Comparison of ENCODE assay signal across 15 cellular contexts in the genomic region with DNA sequence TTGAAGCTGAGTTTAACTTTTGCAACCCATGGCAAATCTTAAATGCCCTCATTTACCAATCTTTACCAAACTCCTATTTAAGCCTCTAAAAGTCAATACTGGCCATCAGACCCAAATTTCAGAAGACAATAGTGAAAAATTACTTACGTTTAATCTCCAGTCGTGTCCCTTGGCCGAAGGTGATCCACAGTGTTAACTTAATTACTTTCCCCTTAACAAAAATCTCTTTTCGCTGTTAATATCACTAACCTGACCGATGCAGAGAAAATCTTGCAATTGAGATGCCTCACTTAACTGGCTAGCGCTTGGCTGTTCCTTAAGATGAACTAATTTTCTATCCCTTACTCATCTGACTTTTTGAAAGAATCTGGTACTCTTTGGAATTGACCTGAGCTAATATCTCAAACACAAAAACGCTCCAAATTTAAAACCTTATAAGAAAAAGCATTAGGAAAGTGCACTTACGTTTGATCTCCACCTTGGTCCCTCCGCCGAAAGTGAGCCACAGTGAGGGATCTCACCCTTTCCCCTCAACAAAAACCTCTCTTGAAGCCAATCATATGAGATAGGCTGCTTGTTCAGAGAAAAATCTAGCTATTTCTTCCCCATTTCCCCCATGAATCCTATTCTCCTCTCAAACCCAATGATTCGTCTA.
A peak's percentile ranks its signal among the peaks of the same experiment; 100 is the strongest.
DNase-seq lines count a peak whose midpoint lies in the region; ATAC-seq and TF ChIP-seq lines count a peak whose summit lies in the region.
"Had no signal": no experiment of that assay in that cellular context is flagged by ENCODE, and none has a peak within 500 bp of the region (broad histone marks: within the 10 kb centered on the region; RNA-seq: fewer than 3 reads in every experiment).

No MANE protein-coding gene starts in this region.

- peak overlapping the region; percentile 98 for H3K27ac Mint-ChIP-seq in activated B cell treated with CpG ODN at 0.5 μM for 24 hours

- H3K27me3 Mint-ChIP-seq in activated B cell treated with CpG ODN at 0.5 μM for 24 hours: no peaks in the 10 kb centered on the region

- H2AFZ ChIP-seq in KMS-11 (ENCODE audit: low read depth): no peak overlapping the region

- H3K4me3 ChIP-seq in GM12864 (ENCODE audit: low read depth, low read length) (peak overlapping the region; percentile 78), KMS-11 (IDR thresholded peaks at IDR 0.05; ENCODE audit: insufficient read depth, low read depth, low read length) (peak overlapping the region; percentile 15), spleen (peak overlapping the region in 5 of 8 donors; percentile 10 to 65 (median 35))

- no peak for TF ChIP-seq CTCF in GM12864 (IDR thresholded peaks at IDR 0.05; ENCODE audit: low read depth, low read length, missing control alignments)
- TF ChIP-seq CTCF in KMS-11 (conservative IDR thresholded peaks at IDR 0.05; ENCODE audit: low read depth, low read length): no peak
- no peak for TF ChIP-seq CTCF in activated B cell treated with CpG ODN at 0.5 μM for 24 hours (IDR thresholded peaks at IDR 0.05)
- TF ChIP-seq CTCF in spleen (IDR thresholded peaks at IDR 0.05 in 8 of 11, conservative IDR thresholded peaks at IDR 0.05 in 3 of 11): no peak

- peak overlapping the region; percentile 100 for H3K9ac ChIP-seq in KMS-11

- H3K27ac ChIP-seq in KMS-11 (peak overlapping the region; percentile 100), spleen (peak overlapping the region; percentile 32 to 86 (median 76))

- peaks cover 40% of the 10 kb centered on the region for H3K4me1 Mint-ChIP-seq in activated B cell treated with CpG ODN at 0.5 μM for 24 hours

- peaks cover 78% of the 10 kb centered on the region for H3K36me3 Mint-ChIP-seq in activated B cell treated with CpG ODN at 0.5 μM for 24 hours (ENCODE audit: low read depth)

- 85 to 88% (median 86%) methylated on average over 11 of the region's 11 CpGs for WGBS in spleen, 5 donors

- no peak overlapping the region for H3K4me2 ChIP-seq in KMS-11

- no peak for ATAC-seq in activated B cell treated with CpG ODN at 0.5 μM for 24 hours (ENCODE audit: low read depth)
- ATAC-seq in HG02798 (IDR thresholded peaks at IDR 0.05; ENCODE audit: poor library complexity, unreplicated experiment): no peak
- ATAC-seq: Panc1 had no signal

- intact Hi-C loops in activated B cell treated with CpG ODN at 0.5 μM for 24 hours (cut with micrococcal nuclease): loop anchor here (1.0 to 2.0 kb wide), 4 partner anchors 25 to 282 kb away; no protein-coding TSS in a partner anchor
- intact Hi-C loops in spleen (cut with DNase I; ENCODE audit: low total_unique reads): no loop called here

- CTCF ChIA-PET in activated B cell treated with CpG ODN at 0.5 μM for 24 hours (lab: Charles Lee): interaction anchor here (0.8 to 12.0 kb wide), 4 partner anchors 20 to 282 kb away, joined by 3 to 187 read pairs (median 4); no protein-coding TSS in a partner anchor

- H3K4me1 ChIP-seq in KMS-11 (ENCODE audit: low read depth, poor library complexity, severe bottlenecking) (peaks cover 27% of the 10 kb centered on the region), spleen (peaks cover 5 to 20% (median 14%) of the 10 kb centered on the region in 6 donors)

- no peaks in the 10 kb centered on the region for H3K9me3 ChIP-seq in spleen

- peaks cover 4% of the 10 kb centered on the region for H4K20me1 ChIP-seq in KMS-11 (ENCODE audit: insufficient read depth)

- peak overlapping the region; percentile 97 for H3K4me3 Mint-ChIP-seq in activated B cell treated with CpG ODN at 0.5 μM for 24 hours

- no peak for TF ChIP-seq POLR2A in spleen (IDR thresholded peaks at IDR 0.05)

- DNase-seq in GM12864 (ENCODE audit: low read depth) (no peak), activated B cell treated with CpG ODN at 0.5 μM for 24 hours (no peak), spleen (no peak), NCI-H2029 treated with DMSO at 0.1 percent for 48 hours (lab: John Stamatoyannopoulos, UW) (no peak)
- DNase-seq in stimulated activated CD4-positive, alpha-beta T cell treated with anti-CD3 and anti-CD28 coated beads, Interleukin-12 subunit alpha, Interleukin-12 subunit beta, amount 100 ng/mL, for 4 hours: no peak
- DNase-seq: DMS 273 treated with DMSO at 0.1 percent for 48 hours, HCEC 1CT, NCI-H146, NCI-H2227 treated with DMSO at 0.1 percent for 48 hours, NCI-H69, SHP77 treated with DMSO at 0.1 percent for 48 hours, T-helper 2 cell had no signal

- no peaks in the 10 kb centered on the region for H3K9me3 Mint-ChIP-seq in activated B cell treated with CpG ODN at 0.5 μM for 24 hours

- POLR2A ChIA-PET in activated B cell treated with CpG ODN at 0.5 μM for 24 hours (lab: Charles Lee): interaction anchor here (0.7 to 18.4 kb wide), 10 partner anchors 9 to 855 kb away, joined by 3 to 1820 read pairs (median 11); no protein-coding TSS in a partner anchor

- H3K27me3 ChIP-seq in KMS-11 (ENCODE audit: insufficient read depth, low read depth): peaks cover 7% of the 10 kb centered on the region; the same call in 1 of the 2 replicates
- no peaks in the 10 kb centered on the region for H3K27me3 ChIP-seq in spleen (replicated peaks in 1 of 7)

- peaks cover 31% of the 10 kb centered on the region for H3K36me3 ChIP-seq in KMS-11 (ENCODE audit: insufficient read depth)
- H3K36me3 ChIP-seq in spleen: no peaks in the 10 kb centered on the region

- peaks cover 48% of the 10 kb centered on the region for H3K79me2 ChIP-seq in KMS-11 (ENCODE audit: insufficient read depth, low read depth)

Comparison
In these comparisons a context has a peak if more than half of its experiments do, and no peak if none do; other contexts are left out.
1. H3K4me3 ChIP-seq: peak in every context shown above with its lines; median percentile 78 in GM12864; 35 in spleen; 15 in KMS-11.